Comparison of ENCODE assay signal across 1 cellular context in the genomic region with DNA sequence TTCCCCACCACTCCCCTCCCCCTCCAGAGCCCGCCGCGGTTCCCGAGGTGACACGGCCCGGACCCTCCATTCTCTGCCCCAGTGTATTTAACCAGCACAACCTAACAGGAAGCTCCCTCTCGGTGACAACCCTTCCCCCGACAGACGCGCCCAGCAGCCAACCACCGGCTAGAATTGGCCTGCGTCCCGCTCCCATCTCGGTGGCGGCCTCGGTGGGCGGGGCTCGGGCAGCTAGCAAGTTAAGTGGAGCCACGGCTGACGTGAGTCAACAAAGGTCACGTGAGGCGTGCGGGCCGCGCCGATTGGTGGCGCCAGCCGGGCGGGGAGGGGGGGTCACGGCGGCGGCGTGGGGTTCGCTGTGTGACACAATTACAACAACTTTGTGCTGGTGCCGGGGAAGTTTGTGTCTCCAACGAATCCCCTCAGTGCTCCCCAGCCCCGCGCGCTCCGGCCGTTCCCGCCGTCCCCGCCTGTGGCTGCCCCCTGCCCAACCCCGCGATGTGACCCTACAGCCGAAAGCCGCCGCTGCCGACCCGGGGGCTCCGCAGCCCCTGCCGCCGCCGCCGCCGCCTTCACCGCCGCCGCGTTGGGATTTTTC.
A peak's percentile ranks its signal among the peaks of the same experiment; 100 is the strongest.
TF ChIP-seq lines count a peak whose summit lies in the region.

TSS of gene KDM6A (plus strand) at position 372 of the 598 bp plus-strand sequence. CDS start 364 bp downstream, outside the sequence.

TF ChIP-seq in HepG2, 621 proteins besides CTCF, POLR2A, EP300 and RAD21 (continued from another document and continues in another):
- TF ChIP-seq NFAT5 (CRISPR knock-in tag; IDR thresholded peaks at IDR 0.05) (no peak), KMT2A (CRISPR knock-in tag; IDR thresholded peaks at IDR 0.05) (no peak), ZNF564 (CRISPR knock-in tag; IDR thresholded peaks at IDR 0.05) (no peak), ZFY (CRISPR knock-in tag; IDR thresholded peaks at IDR 0.05) (no peak), NR2F2 (IDR thresholded peaks at IDR 0.05; ENCODE audit: borderline replicate concordance, low read depth) (no peak), XRCC5 (optimal IDR thresholded peaks at IDR 0.05; ENCODE audit: low read length) (no peak), SP1 (IDR thresholded peaks at IDR 0.05) (no peak), SP1 (CRISPR knock-in tag; IDR thresholded peaks at IDR 0.05) (no peak), ZNF644 (CRISPR knock-in tag; IDR thresholded peaks at IDR 0.05; ENCODE audit: low read depth) (no peak), ZFP36L1 (CRISPR knock-in tag; IDR thresholded peaks at IDR 0.05) (no peak), MXD4 (CRISPR knock-in tag; IDR thresholded peaks at IDR 0.05) (no peak), HNRNPK (IDR thresholded peaks at IDR 0.05; ENCODE audit: low read depth, low read length, poor library complexity, severe bottlenecking) (peak; percentile 4), RFX5 (IDR thresholded peaks at IDR 0.05; ENCODE audit: low read depth, low read length) (no peak), ELF1 (CRISPR knock-in tag; IDR thresholded peaks at IDR 0.05) (peak; percentile 64; the same call in 1 of the 2 replicates), IKZF1 (IDR thresholded peaks at IDR 0.05) (no peak), ATF3 (CRISPR knock-in tag; IDR thresholded peaks at IDR 0.05) (no peak), ASH2L (IDR thresholded peaks at IDR 0.05; ENCODE audit: insufficient read length, low read depth, low read length) (no peak), ZNF432 (CRISPR knock-in tag; IDR thresholded peaks at IDR 0.05; ENCODE audit: borderline replicate concordance) (no peak), RORA (CRISPR knock-in tag; IDR thresholded peaks at IDR 0.05) (no peak), ARID4A (CRISPR knock-in tag; IDR thresholded peaks at IDR 0.05; ENCODE audit: borderline replicate concordance) (peak; percentile 43; the same call in 1 of the 2 replicates), JUN (CRISPR knock-in tag; IDR thresholded peaks at IDR 0.05) (no peak), CREB3 (CRISPR knock-in tag; IDR thresholded peaks at IDR 0.05) (no peak), PHF8 (CRISPR knock-in tag; IDR thresholded peaks at IDR 0.05) (no peak), ZBTB8A (CRISPR knock-in tag; IDR thresholded peaks at IDR 0.05; ENCODE audit: borderline replicate concordance, low read depth) (no peak), YEATS4 (CRISPR knock-in tag; IDR thresholded peaks at IDR 0.05; ENCODE audit: borderline replicate concordance) (no peak), ZC3H13 (CRISPR knock-in tag; IDR thresholded peaks at IDR 0.05) (no peak), ZNF670 (CRISPR knock-in tag; IDR thresholded peaks at IDR 0.05; ENCODE audit: borderline replicate concordance) (no peak), SOX13 (IDR thresholded peaks at IDR 0.05) (peak; percentile 76), SOX13 (CRISPR knock-in tag; conservative IDR thresholded peaks at IDR 0.05 in 1 of 2, IDR thresholded peaks at IDR 0.05 in 1 of 2) (no peak), LCORL (IDR thresholded peaks at IDR 0.05) (no peak), LCORL (CRISPR knock-in tag; IDR thresholded peaks at IDR 0.05) (no peak; the same call in 1 of the 2 replicates), SMAD9 (CRISPR knock-in tag; IDR thresholded peaks at IDR 0.05) (no peak), ZBTB21 (CRISPR knock-in tag; IDR thresholded peaks at IDR 0.05) (no peak), ZNF83 (CRISPR knock-in tag; IDR thresholded peaks at IDR 0.05; ENCODE audit: borderline replicate concordance) (no peak), GABPA (IDR thresholded peaks at IDR 0.05; ENCODE audit: low read depth, low read length) (peak; percentile 64), GABPA (CRISPR knock-in tag; IDR thresholded peaks at IDR 0.05; ENCODE audit: low read depth) (peak; percentile 89), SNAPC4 (CRISPR knock-in tag; IDR thresholded peaks at IDR 0.05) (no peak), CC2D1A (CRISPR knock-in tag; IDR thresholded peaks at IDR 0.05) (no peak), ZNF569 (CRISPR knock-in tag; IDR thresholded peaks at IDR 0.05; ENCODE audit: borderline replicate concordance) (no peak)
- TF ChIP-seq, protein P1, sequence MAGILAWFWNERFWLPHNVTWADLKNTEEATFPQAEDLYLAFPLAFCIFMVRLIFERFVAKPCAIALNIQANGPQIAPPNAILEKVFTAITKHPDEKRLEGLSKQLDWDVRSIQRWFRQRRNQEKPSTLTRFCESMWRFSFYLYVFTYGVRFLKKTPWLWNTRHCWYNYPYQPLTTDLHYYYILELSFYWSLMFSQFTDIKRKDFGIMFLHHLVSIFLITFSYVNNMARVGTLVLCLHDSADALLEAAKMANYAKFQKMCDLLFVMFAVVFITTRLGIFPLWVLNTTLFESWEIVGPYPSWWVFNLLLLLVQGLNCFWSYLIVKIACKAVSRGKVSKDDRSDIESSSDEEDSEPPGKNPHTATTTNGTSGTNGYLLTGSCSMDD (CRISPR knock-in tag; IDR thresholded peaks at IDR 0.05) = no peak
- TF ChIP-seq, protein P2, sequence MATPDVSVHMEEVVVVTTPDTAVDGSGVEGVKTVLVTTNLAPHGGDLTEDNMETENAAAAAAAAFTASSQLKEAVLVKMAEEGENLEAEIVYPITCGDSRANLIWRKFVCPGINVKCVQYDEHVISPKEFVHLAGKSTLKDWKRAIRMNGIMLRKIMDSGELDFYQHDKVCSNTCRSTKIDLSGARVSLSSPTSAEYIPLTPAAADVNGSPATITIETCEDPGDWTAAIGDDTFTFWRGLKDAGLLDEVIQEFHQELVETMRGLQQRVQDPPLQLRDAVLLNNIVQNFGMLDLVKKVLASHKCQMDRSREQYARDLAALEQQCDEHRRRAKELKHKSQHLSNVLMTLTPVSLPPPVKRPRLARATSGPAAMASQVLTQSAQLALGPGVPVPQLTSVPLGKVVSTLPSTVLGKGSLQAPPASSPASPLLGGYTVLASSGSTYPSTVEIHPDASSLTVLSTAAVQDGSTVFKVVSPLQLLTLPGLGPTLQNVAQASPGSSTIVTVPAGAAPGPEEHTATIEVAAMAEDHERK (CRISPR knock-in tag; IDR thresholded peaks at IDR 0.05; ENCODE audit: low read depth) = peak; percentile 50; the same call in 1 of the 2 replicates
- TF ChIP-seq, protein P3, sequence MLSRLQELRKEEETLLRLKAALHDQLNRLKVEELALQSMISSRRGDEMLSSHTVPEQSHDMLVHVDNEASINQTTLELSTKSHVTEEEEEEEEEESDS (CRISPR knock-in tag; IDR thresholded peaks at IDR 0.05; ENCODE audit: borderline replicate concordance) = no peak
